ENCODE assay signal across 19 cellular contexts in genomic region chr21:37561506-37561905, GRCh38.
DNase-seq lines count a peak whose midpoint lies in the region; ATAC-seq, FAIRE-seq and TF ChIP-seq lines count a peak whose summit lies in the region.
"Had no signal": no experiment of that assay in that cellular context is flagged by ENCODE, and none has a peak within 500 bp of the region (broad histone marks: within the 10 kb centered on the region; RNA-seq: fewer than 3 reads in every experiment).

No MANE protein-coding gene starts in this region.

- H3K56ac ChIP-seq in H9 (ENCODE audit: insufficient read length, low read depth, low read length), result no peak overlapping the region

- no peak overlapping the region for H2AFZ ChIP-seq in H9 (ENCODE audit: low read length)
- H2AFZ ChIP-seq in K562 (ENCODE audit: low read depth, low read length), result peak overlapping the region; percentile 60; the same call in 1 of the 2 replicates
- H2AFZ ChIP-seq in neuronal stem cell (ENCODE audit: low read length), result no peak overlapping the region
- H2AFZ ChIP-seq: GM23338 had no signal

- no TSS peak for BruUV-seq in K562 (replicated peaks; lab: Mats Ljungman, UMichigan)

- no peaks in the 10 kb centered on the region for H3K9me3 Mint-ChIP-seq in CD4-positive, alpha-beta T cell
- H3K9me3 Mint-ChIP-seq in H9, result no peaks in the 10 kb centered on the region; a peak in 1 of 5 replicates
- H3K9me3 Mint-ChIP-seq: HFFc6 had no signal

- WGBS in H9 (ENCODE audit: extremely low coverage, insufficient read length, low lambda C conversion rate), result no CpG with 5 or more reads among the region's 7 CpGs
- 75% methylated on average over 7 of the region's 7 CpGs for WGBS in K562 (ENCODE audit: insufficient coverage, low coverage, missing lambda C conversion rate)
- no CpG with 5 or more reads among the region's 7 CpGs for WGBS in neuronal stem cell (ENCODE audit: extremely low coverage in 2 of 2, insufficient read length in 2 of 2, insufficient replicate concordance in 1 of 2), 2 donors

- in situ Hi-C loops in K562 (cut with MboI), result no loop called here

- H3T11ph ChIP-seq in H9 (ENCODE audit: low read length), result no peak overlapping the region

- H3K4me1 Mint-ChIP-seq in CD4-positive, alpha-beta T cell (ENCODE audit: low read depth), result peaks cover 22% of the 10 kb centered on the region
- H3K4me1 Mint-ChIP-seq in H9, result peaks cover 14 to 21% of the 10 kb centered on the region in 2 experiments

- no peak overlapping the region for H3K23ac ChIP-seq in H9 (ENCODE audit: insufficient read length, low read depth, low read length)
- peak overlapping the region; percentile 75 for H3K23ac ChIP-seq in neuronal stem cell (ENCODE audit: low read depth, low read length, poor library complexity)

- H3K23me2 ChIP-seq in H9 (ENCODE audit: insufficient read length, low read depth, low read length, poor library complexity, severe bottlenecking), result peaks cover 3% of the 10 kb centered on the region

- intact Hi-C loops in CD4-positive, alpha-beta T cell (cut with DNase I, micrococcal nuclease), result loop anchor here in 1 of 2 experiments (5.0 to 10.0 kb wide), 2 partner anchors 489 to 1203 kb away; partner anchors contain the start of genes PIGP and TTC3
- intact Hi-C loops in K562 (cut with micrococcal nuclease), result loop anchor here (5.0 to 10.0 kb wide), 2 partner anchors 99 to 337 kb away; no protein-coding TSS in a partner anchor

- H3K36me3 ChIP-seq in K562 (ENCODE audit: control insufficient read depth, insufficient read depth, low read length), result no peaks in the 10 kb centered on the region
- no peaks in the 10 kb centered on the region for H3K36me3 ChIP-seq in neuronal stem cell (replicated peaks in 1 of 2; ENCODE audit: control insufficient read depth in 2 of 2, insufficient read depth in 2 of 2, low read length in 2 of 2)
- H3K36me3 ChIP-seq: HAP-1 had no signal

- H4K91ac ChIP-seq in H9 (ENCODE audit: insufficient read length, low read depth, low read length) (no peak overlapping the region), neuronal stem cell (ENCODE audit: low read depth, low read length, poor library complexity) (no peak overlapping the region)

- H3K4me1 ChIP-seq in H9 (ENCODE audit: insufficient read depth, low read length) (peaks cover 4% of the 10 kb centered on the region; the same call in 1 of the 2 replicates), K562 (replicated peaks in 1 of 2; ENCODE audit: control insufficient read depth in 2 of 2, insufficient read depth in 2 of 2, low read length in 2 of 2) (peaks cover 30 to 43% of the 10 kb centered on the region in 2 experiments), neuronal stem cell (ENCODE audit: control insufficient read depth in 2 of 2, insufficient read depth in 1 of 2, low read depth in 1 of 2, low read length in 2 of 2) (peaks cover 3 to 17% of the 10 kb centered on the region in 2 donors)

- H3K27ac Mint-ChIP-seq in CD4-positive, alpha-beta T cell, result peak overlapping the region; percentile 98
- no peak overlapping the region for H3K27ac Mint-ChIP-seq in H9
- H3K27ac Mint-ChIP-seq: CD8-positive, alpha-beta T cell; GM23338; HFFc6 had no signal

- no peak overlapping the region for H3K27ac ChIP-seq in CD4-positive, alpha-beta T cell (ENCODE audit: low read depth, low read length)
- no peak overlapping the region for H3K27ac ChIP-seq in H9 (ENCODE audit: insufficient read length, low read depth, low read length)
- H3K27ac ChIP-seq in K562 (ENCODE audit: extremely low read depth, low read depth, low read length), result no peak overlapping the region
- no peak overlapping the region for H3K27ac ChIP-seq in neuronal stem cell (replicated peaks; ENCODE audit: low read length)

- H4K20me1 ChIP-seq in H9 (ENCODE audit: control insufficient read depth, insufficient read depth, insufficient read length), result no peaks in the 10 kb centered on the region
- no peaks in the 10 kb centered on the region for H4K20me1 ChIP-seq in K562 (replicated peaks; ENCODE audit: control insufficient read depth, insufficient read depth, low read length)

- no peak for TF ChIP-seq POLR2A in K562 (conservative IDR thresholded peaks at IDR 0.05)

- H4K8ac ChIP-seq in H9 (replicated peaks; ENCODE audit: insufficient read length, low read depth, low read length) (no peak overlapping the region), neuronal stem cell (ENCODE audit: low read depth, low read length) (no peak overlapping the region)

- H3K9ac ChIP-seq in H9 (ENCODE audit: extremely low read depth, insufficient read length, low read length) (no peak overlapping the region), K562 (ENCODE audit: insufficient read depth in 1 of 2, low read depth in 2 of 2, low read length in 2 of 2) (no peak overlapping the region), neuronal stem cell (ENCODE audit: low read depth, low read length, poor library complexity) (no peak overlapping the region)

- H2BK5ac ChIP-seq in H9 (ENCODE audit: insufficient read length, low read length) (no peak overlapping the region), neuronal stem cell (ENCODE audit: low read length) (no peak overlapping the region)

- POLR2A ChIA-PET in CD4-positive, alpha-beta T cell (lab: Charles Lee), result no interaction called here
- POLR2A ChIA-PET in K562 (lab: Yijun Ruan, JAX), result interaction anchor here (0.9 kb wide), 1 partner anchor 21 kb away, joined by 3 read pairs; no protein-coding TSS in a partner anchor

- peaks cover 6% of the 10 kb centered on the region for H3K36me3 Mint-ChIP-seq in CD4-positive, alpha-beta T cell (ENCODE audit: low read depth)
- H3K36me3 Mint-ChIP-seq in H9 (ENCODE audit: insufficient read depth in 1 of 3, low read depth in 3 of 3), result no peaks in the 10 kb centered on the region; a peak in 1 of 7 replicates

- H3K9me3 ChIP-seq in CD4-positive, alpha-beta T cell (ENCODE audit: control insufficient read depth, low read length), result no peaks in the 10 kb centered on the region
- H3K9me3 ChIP-seq in H9 (ENCODE audit: control insufficient read depth, low read depth, low read length) (no peaks in the 10 kb centered on the region), K562 (replicated peaks; ENCODE audit: control insufficient read depth, insufficient read depth, low read depth, low read length) (peaks cover 10% of the 10 kb centered on the region), neuronal stem cell (replicated peaks in 1 of 2; ENCODE audit: control insufficient read depth in 2 of 2, insufficient read depth in 1 of 2, low read depth in 1 of 2, low read length in 2 of 2) (peaks cover 0 to 3% of the 10 kb centered on the region in 2 donors)
- H3K9me3 ChIP-seq: Caco-2 had no signal

- TF ChIP-seq CTCF in CD4-positive, alpha-beta T cell (IDR thresholded peaks at IDR 0.05), result no peak
- TF ChIP-seq CTCF in H9 (conservative IDR thresholded peaks at IDR 0.05) (no peak), K562 (IDR thresholded peaks at IDR 0.05 in 2 of 3, conservative IDR thresholded peaks at IDR 0.05 in 1 of 3; ENCODE audit: insufficient read depth in 2 of 3, low read depth in 1 of 3, low read length in 3 of 3) (no peak)

- H3K79me2 ChIP-seq in H9 (ENCODE audit: insufficient read depth, low read length) (no peaks in the 10 kb centered on the region), K562 (ENCODE audit: control insufficient read depth, insufficient read depth, low read length) (peaks cover 10% of the 10 kb centered on the region)

- no peaks in the 10 kb centered on the region for H3K9me1 ChIP-seq in K562 (ENCODE audit: control insufficient read depth, insufficient read depth, low read length)

- FAIRE-seq in K562 (lab: Jason Lieb, UNC), result no peak
- FAIRE-seq: GM12878, GM19239 had no signal

- TF ChIP-seq EP300 in K562 (IDR thresholded peaks at IDR 0.05; ENCODE audit: low read length), result no peak

- TF ChIP-seq RAD21 in K562 (CRISPR knock-in tag; conservative IDR thresholded peaks at IDR 0.05 in 1 of 2, IDR thresholded peaks at IDR 0.05 in 1 of 2), result no peak

- H3K27me3 Mint-ChIP-seq in CD4-positive, alpha-beta T cell, result no peaks in the 10 kb centered on the region
- peaks cover 14% of the 10 kb centered on the region for H3K27me3 Mint-ChIP-seq in H9 (ENCODE audit: low read depth)

- H3K4me2 ChIP-seq in H9 (ENCODE audit: insufficient read depth, insufficient read length, low read length), result no peak overlapping the region
- H3K4me2 ChIP-seq in K562 (ENCODE audit: insufficient read depth, low read length), result no peak overlapping the region
- H3K4me2 ChIP-seq in neuronal stem cell (ENCODE audit: insufficient read depth, low read length, poor library complexity, severe bottlenecking), result no peak overlapping the region
- H3K4me2 ChIP-seq: GM23338 had no signal

- no peak overlapping the region for H2AK5ac ChIP-seq in H9 (ENCODE audit: insufficient read length, low read length)
- no peak overlapping the region for H2AK5ac ChIP-seq in neuronal stem cell (ENCODE audit: low read depth, low read length)

- H3K79me1 ChIP-seq in H9 (ENCODE audit: insufficient read depth, low read depth, low read length, poor library complexity, severe bottlenecking), result no peaks in the 10 kb centered on the region
- no peaks in the 10 kb centered on the region for H3K79me1 ChIP-seq in neuronal stem cell (ENCODE audit: low read depth, low read length)

- H3K4me3 ChIP-seq in K562, result no peak overlapping the region
- H3K4me3 ChIP-seq in neuronal stem cell (ENCODE audit: low read length in 2 of 2), result no peak overlapping the region
- H3K4me3 ChIP-seq: GM12878, GM23338, HAP-1 had no signal

- CTCF ChIA-PET in CD4-positive, alpha-beta T cell (lab: Charles Lee), result no interaction called here
- CTCF ChIA-PET in K562 (lab: Yijun Ruan, JAX; ENCODE audit: low intra/inter-chr PET ratio), result no interaction called here

- H3K4ac ChIP-seq in H9 (ENCODE audit: low read depth, low read length), result no peak overlapping the region
- H3K4ac ChIP-seq in neuronal stem cell (ENCODE audit: low read length), result no peak overlapping the region

- no peak for ATAC-seq in CD4-positive, alpha-beta T cell (ENCODE audit: poor library complexity)
- ATAC-seq in K562 (no peak), HG03097 (IDR thresholded peaks at IDR 0.05; ENCODE audit: low FRiP score, unreplicated experiment) (no peak)
- ATAC-seq: CD8-positive, alpha-beta T cell; GM12878; GM23338 had no signal

- no peak for DNase-seq in CD4-positive, alpha-beta T cell
- DNase-seq in H9 (no peak), K562 (ENCODE audit: extremely low read depth in 1 of 4, low spot score in 3 of 4) (no peak), neuronal stem cell (ENCODE audit: low spot score) (no peak), NCI-H1930 (lab: John Stamatoyannopoulos, UW) (no peak), T-helper 9 cell (no peak), kidney tubule cell (ENCODE audit: low spot score) (no peak)
- DNase-seq: C1 segment of cervical spinal cord; Caco-2; CD8-positive, alpha-beta T cell; DMS153; EL; GDM1; HFFc6 had no signal

- no peak overlapping the region for H4K5ac ChIP-seq in H9 (ENCODE audit: insufficient read length, low read depth, low read length)

- no peak overlapping the region for H3K18ac ChIP-seq in H9 (ENCODE audit: insufficient read length, low read depth, low read length)
- no peak overlapping the region for H3K18ac ChIP-seq in neuronal stem cell (ENCODE audit: low read length)

- H2BK120ac ChIP-seq in H9 (ENCODE audit: low read depth, low read length, poor library complexity, severe bottlenecking), result no peak overlapping the region
- no peak overlapping the region for H2BK120ac ChIP-seq in neuronal stem cell (ENCODE audit: low read depth, low read length)

- no peaks in the 10 kb centered on the region for H3K27me3 ChIP-seq in CD4-positive, alpha-beta T cell (ENCODE audit: control insufficient read depth, insufficient read depth, low read length)
- H3K27me3 ChIP-seq in H9 (ENCODE audit: insufficient read depth, low read length) (no peaks in the 10 kb centered on the region), K562 (ENCODE audit: control insufficient read depth in 2 of 2, insufficient read depth in 2 of 2, low read length in 2 of 2) (no peaks in the 10 kb centered on the region), neuronal stem cell (ENCODE audit: control insufficient read depth in 3 of 3, insufficient read depth in 3 of 3, low read depth in 1 of 3, low read length in 3 of 3) (peaks cover 0 to 9% (median 0%) of the 10 kb centered on the region in 3 experiments)

- no peak overlapping the region for H2BK12ac ChIP-seq in H9 (ENCODE audit: insufficient read length, low read depth, low read length)
- no peak overlapping the region for H2BK12ac ChIP-seq in neuronal stem cell (ENCODE audit: low read length)

- H2BK20ac ChIP-seq in H9 (ENCODE audit: low read depth, low read length, poor library complexity, severe bottlenecking), result no peak overlapping the region

- H3K4me3 Mint-ChIP-seq in CD4-positive, alpha-beta T cell, result no peak overlapping the region
- no peak overlapping the region for H3K4me3 Mint-ChIP-seq in H9
- H3K4me3 Mint-ChIP-seq: GM23338, HFFc6 had no signal

- peak overlapping the region; percentile 14; the same call in 1 of the 2 replicates for H3K14ac ChIP-seq in H9 (ENCODE audit: insufficient read depth, low read length)
- H3K14ac ChIP-seq in neuronal stem cell (ENCODE audit: low read length), result no peak overlapping the region

- H2BK15ac ChIP-seq in H9 (ENCODE audit: low read depth, low read length) (no peak overlapping the region), neuronal stem cell (ENCODE audit: low read length) (no peak overlapping the region)
